8 cellular contexts compared by ENCODE assay signal in genomic region chr3:71725279-71725991, GRCh38. TPM values are rescaled to one million over a fixed set of nuclear protein-coding genes. Genes with fewer than 3 reads are reported as not detected.
DNase-seq lines count a peak whose midpoint lies in the region; ATAC-seq and TF ChIP-seq lines count a peak whose summit lies in the region.

EIF4E3 (minus strand) TSS chr3:71725402; CDS start chr3:71725367, 35 bp downstream.

- ATAC-seq in GM18520 (IDR thresholded peaks at IDR 0.05; ENCODE audit: unreplicated experiment) (peak; percentile 26), HG03342 (IDR thresholded peaks at IDR 0.05; ENCODE audit: unreplicated experiment) (peak; percentile 34), activated B cell treated with CpG ODN at 0.5 μM for 24 hours (ENCODE audit: low read depth) (peak; percentile 72), HG03460 (IDR thresholded peaks at IDR 0.05; ENCODE audit: unreplicated experiment) (no peak)

- no peak for TF ChIP-seq POLR2A in lower leg skin (IDR thresholded peaks at IDR 0.05)

- H3K9me3 Mint-ChIP-seq in activated B cell treated with CpG ODN at 0.5 μM for 24 hours = no peaks in the 10 kb centered on the region

- POLR2A ChIA-PET in activated B cell treated with CpG ODN at 0.5 μM for 24 hours (lab: Charles Lee) = no interaction called here

- H3K4me1 Mint-ChIP-seq in activated B cell treated with CpG ODN at 0.5 μM for 24 hours = peaks cover 37% of the 10 kb centered on the region

- intact Hi-C loops in activated B cell treated with CpG ODN at 0.5 μM for 24 hours (cut with micrococcal nuclease) = loop anchor here (2.0 to 10.0 kb wide), 3 partner anchors 539 to 1271 kb away; partner anchors contain the start of genes PPP4R2 and RYBP
- intact Hi-C loops in lower leg skin (cut with DNase I; ENCODE audit: low total_unique reads) = no loop called here

- peak within 1 kb of the TSS; percentile 59 for H3K4me3 ChIP-seq in lower leg skin (ENCODE audit: low read depth, poor library complexity, severe bottlenecking)

- peaks cover 17% of the 10 kb centered on the region for H3K27me3 Mint-ChIP-seq in activated B cell treated with CpG ODN at 0.5 μM for 24 hours

- H3K27ac Mint-ChIP-seq in activated B cell treated with CpG ODN at 0.5 μM for 24 hours = peak within 1 kb of the TSS; percentile 41

- peak within 1 kb of the TSS; percentile 86 for H3K4me3 Mint-ChIP-seq in activated B cell treated with CpG ODN at 0.5 μM for 24 hours

- DNase-seq in 8988T = peak; percentile 93
- DNase-seq in activated B cell treated with CpG ODN at 0.5 μM for 24 hours = peak; percentile 53
- DNase-seq in dermis blood vessel endothelial cell = peak; percentile 49
- no peak for DNase-seq in lower leg skin (ENCODE audit: low spot score in 2 of 2)
- peak; percentile 56 for DNase-seq in stimulated activated CD8-positive, alpha-beta memory T cell treated with anti-CD3 and anti-CD28 coated beads, Interleukin-4, amount 100 ng/mL, for 48 hours

- TF ChIP-seq CTCF in activated B cell treated with CpG ODN at 0.5 μM for 24 hours (IDR thresholded peaks at IDR 0.05) (no peak), lower leg skin (IDR thresholded peaks at IDR 0.05) (no peak)

- no peaks in the 10 kb centered on the region for H3K36me3 Mint-ChIP-seq in activated B cell treated with CpG ODN at 0.5 μM for 24 hours (ENCODE audit: low read depth)

- WGBS in lower leg skin, 2 donors = 5 to 11% methylated on average over 18 to 21 of the region's 77 CpGs

- CTCF ChIA-PET in activated B cell treated with CpG ODN at 0.5 μM for 24 hours (lab: Charles Lee) = interaction anchor here (0.9 to 2.3 kb wide), 2 partner anchors 14 to 1095 kb away, joined by 3 to 6 read pairs; no protein-coding TSS in a partner anchor

RNA-seq across cellular contexts. Expression of gene EIF4E3, which starts in this region (rescaled TPM):
- total RNA-seq in activated B cell treated with CpG ODN at 0.5 μM for 24 hours (1.8 and 2.0 TPM in 2 replicates), dermis blood vessel endothelial cell (2.5 and 2.6 TPM in 2 replicates), lower leg skin (10 to 100 TPM; 11.4 to 13.5 (median 12.8) TPM)

Comparison
In these comparisons a context has a peak if more than half of its experiments do, and no peak if none do; other contexts are left out.
1. DNase-seq: peak in 8988T (single experiment), activated B cell treated with CpG ODN at 0.5 μM for 24 hours (single experiment), dermis blood vessel endothelial cell (single experiment) and stimulated activated CD8-positive, alpha-beta memory T cell treated with anti-CD3 and anti-CD28 coated beads, Interleukin-4, amount 100 ng/mL, for 48 hours (single experiment); none in lower leg skin (0 of 2).